In genomic region chr5:17129093-17129492, GRCh38 we compare ENCODE assay signal across 16 cellular contexts.
DNase-seq lines count a peak whose midpoint lies in the region; ATAC-seq, FAIRE-seq and TF ChIP-seq lines count a peak whose summit lies in the region.
"Had no signal": no experiment of that assay in that cellular context is flagged by ENCODE, and none has a peak within 500 bp of the region (broad histone marks: within the 10 kb centered on the region; RNA-seq: fewer than 3 reads in every experiment).

No MANE protein-coding gene starts in this region.

- H3K27me3 ChIP-seq in PC-3 (ENCODE audit: low read length), result no peaks in the 10 kb centered on the region
- peaks cover 0 to 5% of the 10 kb centered on the region in 2 donors for H3K27me3 ChIP-seq in left lung
- no peaks in the 10 kb centered on the region for H3K27me3 ChIP-seq in subcutaneous abdominal adipose tissue (ENCODE audit: control insufficient read depth in 5 of 5, insufficient read depth in 4 of 5, low read length in 5 of 5)
- H3K27me3 ChIP-seq in testis, result no peaks in the 10 kb centered on the region
- H3K27me3 ChIP-seq: dorsolateral prefrontal cortex had no signal

- H3K9me2 ChIP-seq in PC-3 (replicated peaks; ENCODE audit: low read length), result no peaks in the 10 kb centered on the region

- H4K20me1 ChIP-seq in PC-3 (ENCODE audit: low read length), result no peaks in the 10 kb centered on the region

- H3K27me3 Mint-ChIP-seq in chondrocyte (ENCODE audit: low read depth), result no peaks in the 10 kb centered on the region

- POLR2A ChIA-PET in PC-3 (lab: Charles Lee; ENCODE audit: unreplicated experiment), result no interaction called here

- peak overlapping the region; percentile 68; the same call in 1 of the 2 replicates for H3K9ac ChIP-seq in PC-3 (ENCODE audit: low read length)
- no peak overlapping the region for H3K9ac ChIP-seq in subcutaneous abdominal adipose tissue (ENCODE audit: low read length in 5 of 5)

- no peak for FAIRE-seq in frontal cortex (lab: Jason Lieb, UNC)

- 67 to 68% methylated on average over 8 of the region's 8 CpGs for WGBS in testis, 2 donors

- peaks cover 4% of the 10 kb centered on the region for H3F3A ChIP-seq in PC-3 (ENCODE audit: low read length, unreplicated experiment)

- no peak for TF ChIP-seq POLR2A in testis (IDR thresholded peaks at IDR 0.05)

- no TSS peak for BruUV-seq in PC-3 (replicated peaks; lab: Mats Ljungman, UMichigan)

- H3K4me1 ChIP-seq in PC-3 (ENCODE audit: insufficient read depth, low read length) (peaks cover 47% of the 10 kb centered on the region), left lung (peaks cover 5 to 28% of the 10 kb centered on the region in 2 donors), subcutaneous abdominal adipose tissue (ENCODE audit: control insufficient read depth in 5 of 5, insufficient read depth in 5 of 5, low read length in 5 of 5) (peaks cover 5 to 34% (median 13%) of the 10 kb centered on the region in 5 donors), testis (peaks cover 11% of the 10 kb centered on the region)
- H3K4me1 ChIP-seq: sigmoid colon had no signal

- H3K36me3 Mint-ChIP-seq in chondrocyte (ENCODE audit: low read depth), result no peaks in the 10 kb centered on the region
- H3K36me3 Mint-ChIP-seq: CD4-positive, alpha-beta memory T cell; naive thymus-derived CD8-positive, alpha-beta T cell had no signal

- H3K4me1 Mint-ChIP-seq in chondrocyte (ENCODE audit: low read depth), result peaks cover 56% of the 10 kb centered on the region

- H3K27ac ChIP-seq in PC-3 (ENCODE audit: low read length) (peak overlapping the region; percentile 87), left lung (no peak overlapping the region), subcutaneous abdominal adipose tissue (ENCODE audit: low read depth, low read length) (no peak overlapping the region), testis (no peak overlapping the region)
- H3K27ac ChIP-seq: dorsolateral prefrontal cortex, sigmoid colon had no signal

- no peaks in the 10 kb centered on the region for H3K79me2 ChIP-seq in PC-3 (ENCODE audit: low read length)

- H3K4me3 Mint-ChIP-seq in chondrocyte (ENCODE audit: unreplicated experiment), result peak overlapping the region; percentile 40
- H3K4me3 Mint-ChIP-seq: activated CD8-positive, alpha-beta T cell treated with anti-CD3 and anti-CD28 coated beads, Interleukin-2, amount 10 ng/mL, durations not matched to agents 7 days and 5 days; naive thymus-derived CD8-positive, alpha-beta T cell had no signal

- H3K4me2 ChIP-seq in PC-3 (ENCODE audit: low read length), result peak overlapping the region; percentile 9

- TF ChIP-seq CTCF in PC-3 (conservative IDR thresholded peaks at IDR 0.05; ENCODE audit: low read depth, low read length) (no peak), chondrocyte (IDR thresholded peaks at IDR 0.05) (no peak), left lung (IDR thresholded peaks at IDR 0.05) (no peak), testis (IDR thresholded peaks at IDR 0.05) (no peak)

- intact Hi-C loops in PC-3 (cut with micrococcal nuclease) (loop anchor here (2.0 to 5.0 kb wide), 2 partner anchors 72 to 172 kb away; no protein-coding TSS in a partner anchor), left lung (cut with DNase I) (no loop called here), testis (cut with DNase I; ENCODE audit: low total_unique reads) (no loop called here)

- no peaks in the 10 kb centered on the region for H3K9me3 ChIP-seq in PC-3 (ENCODE audit: low read length)
- no peaks in the 10 kb centered on the region for H3K9me3 ChIP-seq in left lung
- no peaks in the 10 kb centered on the region for H3K9me3 ChIP-seq in subcutaneous abdominal adipose tissue (ENCODE audit: control insufficient read depth in 5 of 5, low read length in 5 of 5)
- H3K9me3 ChIP-seq in testis, result no peaks in the 10 kb centered on the region
- H3K9me3 ChIP-seq: sigmoid colon had no signal

- CTCF ChIA-PET in PC-3 (lab: Charles Lee), result no interaction called here

- H2AFZ ChIP-seq in PC-3 (ENCODE audit: low read length), result no peak overlapping the region

- H3K36me3 ChIP-seq in PC-3 (ENCODE audit: low read depth, low read length) (no peaks in the 10 kb centered on the region), left lung (no peaks in the 10 kb centered on the region), subcutaneous abdominal adipose tissue (ENCODE audit: control insufficient read depth in 5 of 5, insufficient read depth in 5 of 5, low read length in 5 of 5) (no peaks in the 10 kb centered on the region), testis (ENCODE audit: low read depth, missing control alignments) (no peaks in the 10 kb centered on the region)
- H3K36me3 ChIP-seq: sigmoid colon had no signal

- peak; percentile 46 for DNase-seq in PC-3
- no peak for DNase-seq in chondrocyte (ENCODE audit: low spot score)
- no peak for DNase-seq in left lung
- DNase-seq in NCI-H2227 (lab: John Stamatoyannopoulos, UW; ENCODE audit: unreplicated experiment), result no peak
- no peak for DNase-seq in testis
- DNase-seq in NCI-H2081 (lab: John Stamatoyannopoulos, UW), result no peak
- DNase-seq in frontal cortex (ENCODE audit: low spot score in 2 of 2), result no peak
- DNase-seq: activated CD4-positive, CD25-positive, alpha-beta regulatory T cell treated with anti-CD3 and anti-CD28 coated beads, Interleukin-2, amount 50 U/mL, for 72 hours; activated CD8-positive, alpha-beta T cell treated with anti-CD3 and anti-CD28 coated beads, Interleukin-2, amount 10 ng/mL, durations not matched to agents 7 days and 5 days; activated T-cell treated with anti-CD3 and anti-CD28 coated beads, Interleukin-2, amount 50 U/mL, for 1 hour; CD4-positive, alpha-beta memory T cell; dorsolateral prefrontal cortex; naive thymus-derived CD8-positive, alpha-beta T cell; sigmoid colon had no signal

- no peaks in the 10 kb centered on the region for H3K9me3 Mint-ChIP-seq in chondrocyte (ENCODE audit: low read depth)

- H3K4me3 ChIP-seq in PC-3 (ENCODE audit: low read length) (no peak overlapping the region), left lung (no peak overlapping the region), subcutaneous abdominal adipose tissue (ENCODE audit: low read depth in 1 of 5, low read length in 5 of 5) (peak overlapping the region in 3 of 5 donors; percentile 24 to 59 (median 35)), testis (no peak overlapping the region)
- H3K4me3 ChIP-seq: dorsolateral prefrontal cortex, sigmoid colon had no signal

- peak overlapping the region; percentile 91 for H3K27ac Mint-ChIP-seq in chondrocyte (ENCODE audit: unreplicated experiment)
- H3K27ac Mint-ChIP-seq: activated CD8-positive, alpha-beta T cell treated with anti-CD3 and anti-CD28 coated beads, Interleukin-2, amount 10 ng/mL, durations not matched to agents 7 days and 5 days; CD4-positive, alpha-beta memory T cell; naive thymus-derived CD8-positive, alpha-beta T cell had no signal

- ATAC-seq in PC-3, result no peak
- ATAC-seq in left lung, result peak; percentile 50
- ATAC-seq: activated CD8-positive, alpha-beta T cell treated with anti-CD3 and anti-CD28 coated beads, Interleukin-2, amount 10 ng/mL, durations not matched to agents 7 days and 5 days; naive thymus-derived CD8-positive, alpha-beta T cell; Right ventricle myocardium inferior had no signal

Comparison
In these comparisons a context has a peak if more than half of its experiments do, and no peak if none do; other contexts are left out.
1. H3K4me3 ChIP-seq: peak in subcutaneous abdominal adipose tissue (3 of 5); none in PC-3 (single experiment), left lung (0 of 2) and testis (0 of 2).